16 cellular contexts compared by ENCODE assay signal in the genomic region with DNA sequence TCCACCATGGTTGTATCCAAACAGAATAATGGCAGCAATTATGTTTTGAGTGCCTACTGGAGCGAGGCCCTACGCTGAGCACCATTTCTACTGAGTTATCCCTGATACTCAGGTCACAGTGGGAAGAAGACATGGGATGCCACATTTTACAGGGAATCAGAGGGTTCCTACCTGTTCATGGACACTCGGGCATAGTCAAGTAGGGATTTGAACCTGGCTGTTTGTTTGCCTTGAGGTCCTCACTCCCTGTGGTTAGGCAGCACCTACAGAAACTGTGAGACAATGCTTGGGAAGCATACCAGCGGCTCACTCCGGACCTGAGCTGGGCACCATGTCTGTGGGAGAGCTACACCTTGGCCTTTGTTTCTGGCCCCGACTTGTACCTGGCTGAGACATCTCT.
DNase-seq lines count a peak whose midpoint lies in the region; ATAC-seq and TF ChIP-seq lines count a peak whose summit lies in the region.
"Had no signal": no experiment of that assay in that cellular context is flagged by ENCODE, and none has a peak within 500 bp of the region (broad histone marks: within the 10 kb centered on the region; RNA-seq: fewer than 3 reads in every experiment).

No MANE protein-coding gene starts in this region.

- DNase-seq in NCI-H2227 (lab: John Stamatoyannopoulos, UW; ENCODE audit: unreplicated experiment) (peak; percentile 3), NCI-H2227 treated with DMSO at 0.1 percent for 48 hours (lab: John Stamatoyannopoulos, UW) (peak; percentile 3), lung (ENCODE audit: low spot score) (peak; percentile 11), NCI-H524 (lab: John Stamatoyannopoulos, UW) (no peak)
- DNase-seq: C1 segment of cervical spinal cord; Calu3; CD4-positive, alpha-beta memory T cell; COR-L47; DMS53; DMS79 treated with DMSO at 0.1 percent for 48 hours; GF-D8; HFFc6 had no signal

- H3K36me3 ChIP-seq in lung (ENCODE audit: control insufficient read depth in 2 of 2, insufficient read depth in 2 of 2, low read length in 2 of 2): no peaks in the 10 kb centered on the region
- H3K36me3 ChIP-seq: HAP-1 had no signal

- no peaks in the 10 kb centered on the region for H3K4me1 ChIP-seq in lung (ENCODE audit: control insufficient read depth in 2 of 2, insufficient read depth in 2 of 2, low read length in 2 of 2)
- H3K4me1 ChIP-seq: HAP-1 had no signal

- no peak for ATAC-seq in lung (ENCODE audit: insufficient read depth, low FRiP score)
- ATAC-seq in GM18873 (IDR thresholded peaks at IDR 0.05; ENCODE audit: low FRiP score, unreplicated experiment): no peak
- no peak for ATAC-seq in HG02571 (IDR thresholded peaks at IDR 0.05; ENCODE audit: unreplicated experiment)

- H3K27me3 ChIP-seq in lung (ENCODE audit: control insufficient read depth, insufficient read depth): no peaks in the 10 kb centered on the region

- no peak overlapping the region for H3K27ac ChIP-seq in lung (ENCODE audit: low read depth in 1 of 2, low read length in 1 of 2)

- no peak for TF ChIP-seq CTCF in lung (IDR thresholded peaks at IDR 0.05; ENCODE audit: control extremely low read depth, extremely low read depth)

- H3K9me3 ChIP-seq in lung (ENCODE audit: control insufficient read depth in 2 of 2, insufficient read depth in 1 of 2, low read length in 1 of 2): no peaks in the 10 kb centered on the region
- H3K9me3 ChIP-seq: HAP-1 had no signal

- no peak overlapping the region for H3K4me3 ChIP-seq in lung
- H3K4me3 ChIP-seq: GM23338, HAP-1 had no signal

- 90 to 93% methylated on average over 6 of the region's 6 CpGs for WGBS in lung, 2 donors

Comparison
In these comparisons a context has a peak if more than half of its experiments do, and no peak if none do; other contexts are left out.
1. DNase-seq: peak in NCI-H2227 (single experiment), NCI-H2227 treated with DMSO at 0.1 percent for 48 hours (single experiment) and lung (single experiment); none in NCI-H524 (0 of 2).